ENCODE assay signal across 1 cellular context in genomic region chr3:65953301-65953812, GRCh38.
TF ChIP-seq lines count a peak whose summit lies in the region.

No MANE protein-coding gene starts in this region.

TF ChIP-seq in HepG2, 621 proteins besides CTCF, POLR2A, EP300 and RAD21 (continued from another document):
- TF ChIP-seq PHF21A (CRISPR knock-in tag; IDR thresholded peaks at IDR 0.05) (0 out of 2 replicates have a peak, but pooled peaks have one; percentile 6), SSRP1 (CRISPR knock-in tag; IDR thresholded peaks at IDR 0.05) (peak; percentile 21; the same call in 1 of the 2 replicates), ZNF281 (CRISPR knock-in tag; IDR thresholded peaks at IDR 0.05; ENCODE audit: borderline replicate concordance) (peak; percentile 25; the same call in 1 of the 2 replicates), PATZ1 (CRISPR knock-in tag; IDR thresholded peaks at IDR 0.05) (0 out of 2 replicates have a peak, but pooled peaks have one; percentile 19), ZMAT3 (CRISPR knock-in tag; conservative IDR thresholded peaks at IDR 0.05) (no peak), TBX3 (IDR thresholded peaks at IDR 0.05; ENCODE audit: borderline replicate concordance) (no peak)
